18 cellular contexts compared by ENCODE assay signal in the genomic region with DNA sequence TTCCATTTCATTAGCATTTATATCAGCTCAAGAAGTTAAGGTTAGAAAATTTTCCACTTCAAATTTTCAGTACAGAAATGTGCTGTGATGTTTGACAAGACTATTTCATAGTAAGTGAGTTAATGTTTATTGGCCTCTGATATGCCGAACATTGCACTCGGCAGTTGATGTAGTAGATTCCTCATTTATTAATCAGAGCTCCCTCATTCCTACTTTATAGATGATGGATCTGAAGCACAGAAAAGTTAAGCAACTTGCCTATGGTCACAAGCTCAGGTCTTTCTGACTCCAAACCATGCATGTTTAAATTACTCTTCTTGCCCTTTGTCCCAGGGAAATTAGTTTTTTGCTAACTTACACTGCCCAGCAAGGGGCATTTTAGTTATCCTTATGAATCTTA.
DNase-seq lines count a peak whose midpoint lies in the region; ATAC-seq, FAIRE-seq and TF ChIP-seq lines count a peak whose summit lies in the region.
"Had no signal": no experiment of that assay in that cellular context is flagged by ENCODE, and none has a peak within 500 bp of the region (broad histone marks: within the 10 kb centered on the region; RNA-seq: fewer than 3 reads in every experiment).

No MANE protein-coding gene starts in this region.

- no peak overlapping the region for H3K4me3 Mint-ChIP-seq in stimulated activated naive CD8-positive, alpha-beta T cell treated with anti-CD3 and anti-CD28 coated beads, Interleukin-15, Interleukin-2, amounts not matched to agents 100 ng/mL and 50 ng/mL, for 24 hours
- no peak overlapping the region for H3K4me3 Mint-ChIP-seq in stimulated activated naive CD8-positive, alpha-beta T cell treated with anti-CD3 and anti-CD28 coated beads, Interleukin-15, amount 100 ng/mL, for 72 hours
- H3K4me3 Mint-ChIP-seq in H9: no peak overlapping the region

- H3K79me2 ChIP-seq in H9 (ENCODE audit: insufficient read depth, low read length): no peaks in the 10 kb centered on the region

- H2BK12ac ChIP-seq in H9 (ENCODE audit: insufficient read length, low read depth, low read length): no peak overlapping the region

- H3T11ph ChIP-seq in H9 (ENCODE audit: low read length): no peak overlapping the region

- H3K27ac Mint-ChIP-seq in stimulated activated naive CD8-positive, alpha-beta T cell treated with anti-CD3 and anti-CD28 coated beads, Interleukin-15, Interleukin-2, amounts not matched to agents 100 ng/mL and 50 ng/mL, for 24 hours: peak overlapping the region; percentile 42
- no peak overlapping the region for H3K27ac Mint-ChIP-seq in stimulated activated naive CD8-positive, alpha-beta T cell treated with anti-CD3 and anti-CD28 coated beads, Interleukin-15, amount 100 ng/mL, for 72 hours
- no peak overlapping the region for H3K27ac Mint-ChIP-seq in H9

- no peak for FAIRE-seq in frontal cortex (lab: Jason Lieb, UNC)
- FAIRE-seq: TTC549 had no signal

- H3K27me3 ChIP-seq in SJSA1 (replicated peaks) (no peaks in the 10 kb centered on the region), H9 (ENCODE audit: insufficient read depth, low read length) (no peaks in the 10 kb centered on the region)
- H3K27me3 ChIP-seq: body of pancreas, tibial artery had no signal

- no peak overlapping the region for H2AK5ac ChIP-seq in H9 (ENCODE audit: insufficient read length, low read length)

- TF ChIP-seq CTCF in fibroblast of mammary gland (conservative IDR thresholded peaks at IDR 0.05; ENCODE audit: control insufficient read depth, insufficient read depth, low read depth, low read length) (no peak), H9 (conservative IDR thresholded peaks at IDR 0.05) (no peak)

- H2BK5ac ChIP-seq in H9 (ENCODE audit: insufficient read length, low read length): no peak overlapping the region

- ATAC-seq in stimulated activated naive CD8-positive, alpha-beta T cell treated with anti-CD3 and anti-CD28 coated beads, Interleukin-15, amount 100 ng/mL, for 72 hours: no peak
- ATAC-seq: body of pancreas had no signal

- H4K8ac ChIP-seq in H9 (replicated peaks; ENCODE audit: insufficient read length, low read depth, low read length): no peak overlapping the region

- no CpG with 5 or more reads among the region's 2 CpGs for WGBS in H9 (ENCODE audit: extremely low coverage, insufficient read length, low lambda C conversion rate)

- H3K27me3 Mint-ChIP-seq in stimulated activated naive CD8-positive, alpha-beta T cell treated with anti-CD3 and anti-CD28 coated beads, Interleukin-15, Interleukin-2, amounts not matched to agents 100 ng/mL and 50 ng/mL, for 24 hours: no peaks in the 10 kb centered on the region
- H3K27me3 Mint-ChIP-seq in stimulated activated naive CD8-positive, alpha-beta T cell treated with anti-CD3 and anti-CD28 coated beads, Interleukin-15, amount 100 ng/mL, for 72 hours: no peaks in the 10 kb centered on the region
- H3K27me3 Mint-ChIP-seq in H9 (ENCODE audit: low read depth): no peaks in the 10 kb centered on the region

- no peak overlapping the region for H3K14ac ChIP-seq in H9 (ENCODE audit: insufficient read depth, low read length)

- H4K20me1 ChIP-seq in H9 (ENCODE audit: control insufficient read depth, insufficient read depth, insufficient read length): no peaks in the 10 kb centered on the region

- H3K56ac ChIP-seq in H9 (ENCODE audit: insufficient read length, low read depth, low read length): no peak overlapping the region

- no peak overlapping the region for H2BK15ac ChIP-seq in H9 (ENCODE audit: low read depth, low read length)

- H3K4me1 Mint-ChIP-seq in stimulated activated naive CD8-positive, alpha-beta T cell treated with anti-CD3 and anti-CD28 coated beads, Interleukin-15, Interleukin-2, amounts not matched to agents 100 ng/mL and 50 ng/mL, for 24 hours (ENCODE audit: low read depth): peaks cover 12% of the 10 kb centered on the region
- H3K4me1 Mint-ChIP-seq in stimulated activated naive CD8-positive, alpha-beta T cell treated with anti-CD3 and anti-CD28 coated beads, Interleukin-15, amount 100 ng/mL, for 72 hours: no peaks in the 10 kb centered on the region
- peaks cover 12 to 20% of the 10 kb centered on the region in 2 experiments for H3K4me1 Mint-ChIP-seq in H9

- H3K9me3 ChIP-seq in SJSA1 (replicated peaks) (no peaks in the 10 kb centered on the region), H9 (ENCODE audit: control insufficient read depth, low read depth, low read length) (no peaks in the 10 kb centered on the region)
- H3K9me3 ChIP-seq: body of pancreas, Caco-2, tibial artery had no signal

- no peak overlapping the region for H3K23ac ChIP-seq in H9 (ENCODE audit: insufficient read length, low read depth, low read length)

- H2BK20ac ChIP-seq in H9 (ENCODE audit: low read depth, low read length, poor library complexity, severe bottlenecking): no peak overlapping the region

- peak overlapping the region; percentile 57 for H3K27ac ChIP-seq in SJSA1
- no peak overlapping the region for H3K27ac ChIP-seq in H9 (ENCODE audit: insufficient read length, low read depth, low read length)
- H3K27ac ChIP-seq: body of pancreas, RWPE1, tibial artery had no signal

- no peak overlapping the region for H3K4ac ChIP-seq in H9 (ENCODE audit: low read depth, low read length)

- H2AFZ ChIP-seq in H9 (ENCODE audit: low read length): no peak overlapping the region

- H3K4me3 ChIP-seq in SJSA1: no peak overlapping the region
- no peak overlapping the region for H3K4me3 ChIP-seq in fibroblast of mammary gland (ENCODE audit: control insufficient read depth, low read depth, low read length)
- H3K4me3 ChIP-seq: body of pancreas, tibial artery had no signal

- no peak overlapping the region for H3K18ac ChIP-seq in H9 (ENCODE audit: insufficient read length, low read depth, low read length)

- H2BK120ac ChIP-seq in H9 (ENCODE audit: low read depth, low read length, poor library complexity, severe bottlenecking): no peak overlapping the region

- H4K91ac ChIP-seq in H9 (ENCODE audit: insufficient read length, low read depth, low read length): no peak overlapping the region

- peaks cover 58% of the 10 kb centered on the region for H3K36me3 ChIP-seq in SJSA1

- peaks cover 45% of the 10 kb centered on the region for H3K4me1 ChIP-seq in SJSA1 (replicated peaks)
- H3K4me1 ChIP-seq in H9 (ENCODE audit: insufficient read depth, low read length): no peaks in the 10 kb centered on the region
- H3K4me1 ChIP-seq: Caco-2 had no signal

- no peaks in the 10 kb centered on the region for H3K9me3 Mint-ChIP-seq in stimulated activated naive CD8-positive, alpha-beta T cell treated with anti-CD3 and anti-CD28 coated beads, Interleukin-15, Interleukin-2, amounts not matched to agents 100 ng/mL and 50 ng/mL, for 24 hours
- no peaks in the 10 kb centered on the region for H3K9me3 Mint-ChIP-seq in stimulated activated naive CD8-positive, alpha-beta T cell treated with anti-CD3 and anti-CD28 coated beads, Interleukin-15, amount 100 ng/mL, for 72 hours
- H3K9me3 Mint-ChIP-seq in H9: no peaks in the 10 kb centered on the region

- no peak overlapping the region for H4K5ac ChIP-seq in H9 (ENCODE audit: insufficient read length, low read depth, low read length)

- H3K79me1 ChIP-seq in H9 (ENCODE audit: insufficient read depth, low read depth, low read length, poor library complexity, severe bottlenecking): no peaks in the 10 kb centered on the region

- DNase-seq in stimulated activated naive CD8-positive, alpha-beta T cell treated with anti-CD3 and anti-CD28 coated beads, Interleukin-15, amount 100 ng/mL, for 72 hours: no peak
- DNase-seq in SJSA1 (ENCODE audit: low read depth in 1 of 2, low spot score in 2 of 2) (no peak), fibroblast of mammary gland (ENCODE audit: low read depth) (peak; percentile 48), frontal cortex (ENCODE audit: low spot score in 2 of 2) (no peak), H9 (no peak), NCI-H524 (lab: John Stamatoyannopoulos, UW) (no peak), HuH-7 (ENCODE audit: low spot score) (no peak)
- DNase-seq: activated CD4-positive, alpha-beta T cell treated with anti-CD3 and anti-CD28 coated beads for 4 hours; activated naive CD4-positive, alpha-beta T cell treated with anti-CD3 and anti-CD28 coated beads, Interleukin-2, amount 50 U/mL, for 16 hours; body of pancreas; Caco-2; head of caudate nucleus; NCI-H526; nucleus accumbens; tibial artery had no signal

- no peak overlapping the region for H3K9ac ChIP-seq in H9 (ENCODE audit: extremely low read depth, insufficient read length, low read length)

- H3K23me2 ChIP-seq in H9 (ENCODE audit: insufficient read length, low read depth, low read length, poor library complexity, severe bottlenecking): no peaks in the 10 kb centered on the region

- H3K4me2 ChIP-seq in H9 (ENCODE audit: insufficient read depth, insufficient read length, low read length): no peak overlapping the region

- peaks cover 77% of the 10 kb centered on the region for H3K36me3 Mint-ChIP-seq in stimulated activated naive CD8-positive, alpha-beta T cell treated with anti-CD3 and anti-CD28 coated beads, Interleukin-15, Interleukin-2, amounts not matched to agents 100 ng/mL and 50 ng/mL, for 24 hours (ENCODE audit: low read depth)
- H3K36me3 Mint-ChIP-seq in H9 (ENCODE audit: insufficient read depth in 1 of 3, low read depth in 3 of 3): peaks cover 1 to 26% (median 16%) of the 10 kb centered on the region in 3 experiments; a peak in 5 of 7 replicates
